ENCODE assay signal across 16 cellular contexts in the genomic region with DNA sequence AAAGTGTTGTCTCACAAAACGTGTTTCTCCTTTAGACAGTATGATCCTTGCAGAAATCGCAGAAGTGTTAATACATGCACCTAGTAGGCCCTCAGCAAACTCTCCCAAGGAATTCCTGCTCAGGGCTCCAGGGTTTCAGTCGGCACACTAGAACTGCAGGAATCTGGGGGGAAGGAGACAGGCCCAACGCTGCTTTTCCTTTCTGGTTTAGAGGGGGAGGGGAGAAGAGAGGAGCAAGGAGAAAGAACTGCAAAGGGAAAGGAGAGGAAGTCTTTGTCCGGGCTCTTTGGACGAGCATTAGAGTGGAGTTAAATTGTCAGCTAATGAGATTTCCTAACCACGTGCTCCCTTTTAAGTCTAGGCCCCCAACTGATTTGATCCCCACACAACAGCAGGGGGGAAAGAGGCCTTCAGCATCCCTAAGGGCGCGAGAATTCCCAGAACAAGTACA.
DNase-seq lines count a peak whose midpoint lies in the region; TF ChIP-seq lines count a peak whose summit lies in the region.
"Had no signal": no experiment of that assay in that cellular context is flagged by ENCODE, and none has a peak within 500 bp of the region (broad histone marks: within the 10 kb centered on the region; RNA-seq: fewer than 3 reads in every experiment).

No MANE protein-coding gene starts in this region.

- WGBS in mesenchymal stem cell: 13% methylated on average over 7 of the region's 9 CpGs

- no peak overlapping the region for H3K4me2 ChIP-seq in mesenchymal stem cell (ENCODE audit: low read length, poor library complexity, severe bottlenecking)

- no peak overlapping the region for H2BK120ac ChIP-seq in mesenchymal stem cell (ENCODE audit: low read depth, low read length)

- DNase-seq in A673 (ENCODE audit: low spot score) (peak; percentile 78), mesenchymal stem cell (no peak), NCI-H2196 (lab: John Stamatoyannopoulos, UW; ENCODE audit: unreplicated experiment) (no peak), NCI-H1694 treated with DMSO at 0.1 percent for 48 hours (lab: John Stamatoyannopoulos, UW) (no peak), amniotic stem cell (lab: John Stamatoyannopoulos, UW) (no peak)
- no peak for DNase-seq in stimulated activated CD4-positive, alpha-beta T cell treated with anti-CD3 and anti-CD28 coated beads, Interleukin-2, amount 100 ng/mL, for 24 hours
- DNase-seq: activated CD4-positive, alpha-beta T cell treated with anti-CD3 and anti-CD28 coated beads for 48 hours; activated T-cell treated with anti-CD3 and anti-CD28 coated beads for 4 hours; erythroblast; head of caudate nucleus; left ventricle myocardium inferior; naive B cell had no signal

- no peak overlapping the region for H3K4ac ChIP-seq in mesenchymal stem cell (ENCODE audit: low read depth in 1 of 2, low read length in 2 of 2)

- no peak overlapping the region for H2AK5ac ChIP-seq in mesenchymal stem cell (ENCODE audit: low read length, severe bottlenecking)

- H2BK15ac ChIP-seq in mesenchymal stem cell (ENCODE audit: low read depth, poor library complexity, severe bottlenecking): no peak overlapping the region

- no peak overlapping the region for H4K91ac ChIP-seq in mesenchymal stem cell (ENCODE audit: low read length)

- peaks cover 11% of the 10 kb centered on the region for H3K79me1 ChIP-seq in mesenchymal stem cell (replicated peaks; ENCODE audit: low read length, poor library complexity, severe bottlenecking)

- BruUV-seq in A673 (replicated peaks; lab: Mats Ljungman, UMichigan): no TSS peak

- peak overlapping the region; percentile 13 for H3K4me3 ChIP-seq in A673 (ENCODE audit: low read depth, low read length, poor library complexity, severe bottlenecking)
- H3K4me3 ChIP-seq in HUES48 (ENCODE audit: low read depth, low read length): peak overlapping the region; percentile 25
- no peak overlapping the region for H3K4me3 ChIP-seq in mesenchymal stem cell (ENCODE audit: insufficient read depth in 1 of 2, low read depth in 1 of 2, low read length in 2 of 2)
- H3K4me3 ChIP-seq: left ventricle myocardium inferior, SJSA1, thoracic aorta had no signal

- CTCF ChIA-PET in A673 (lab: Charles Lee): interaction anchor here (0.5 kb wide), 1 partner anchor 138 kb away, joined by 3 read pairs; no protein-coding TSS in a partner anchor

- peak overlapping the region; percentile 19 for H4K8ac ChIP-seq in mesenchymal stem cell (ENCODE audit: low read length)

- POLR2A ChIA-PET in A673 (lab: Charles Lee; ENCODE audit: low non-redundant PET): interaction anchor here (0.5 kb wide), 1 partner anchor 748 kb away, joined by 8 read pairs; no protein-coding TSS in a partner anchor

- peak overlapping the region; percentile 78 to 89 (median 81) for H3K4me3 Mint-ChIP-seq in brain

- no peak overlapping the region for H2AFZ ChIP-seq in mesenchymal stem cell (ENCODE audit: low read depth, low read length)

- H3K18ac ChIP-seq in mesenchymal stem cell (ENCODE audit: low read depth in 1 of 2, low read length in 2 of 2): no peak overlapping the region

- H3K27ac ChIP-seq in A673 (ENCODE audit: low read depth, low read length, poor library complexity, severe bottlenecking): peak overlapping the region; percentile 63
- H3K27ac ChIP-seq in HUES48 (ENCODE audit: low read depth, low read length): peak overlapping the region; percentile 96
- H3K27ac ChIP-seq in mesenchymal stem cell (ENCODE audit: low read length, poor library complexity, severe bottlenecking): no peak overlapping the region
- H3K27ac ChIP-seq: left ventricle myocardium inferior, SJSA1, thoracic aorta had no signal

- H3K4me1 ChIP-seq in A673 (ENCODE audit: insufficient read depth, low read length, poor library complexity, severe bottlenecking): peaks cover 33% of the 10 kb centered on the region
- peaks cover 52% of the 10 kb centered on the region for H3K4me1 ChIP-seq in HUES48 (ENCODE audit: control insufficient read depth, insufficient read depth, low read length)
- H3K4me1 ChIP-seq in mesenchymal stem cell (ENCODE audit: control insufficient read depth, insufficient read depth, low read depth, low read length): peaks cover 17% of the 10 kb centered on the region

- H3K36me3 ChIP-seq in A673 (ENCODE audit: insufficient read depth, low read length, poor library complexity, severe bottlenecking) (no peaks in the 10 kb centered on the region), HUES48 (ENCODE audit: control insufficient read depth, insufficient read depth, low read length) (no peaks in the 10 kb centered on the region), mesenchymal stem cell (ENCODE audit: control insufficient read depth in 1 of 2, insufficient read depth in 2 of 2, low read depth in 1 of 2, low read length in 2 of 2) (no peaks in the 10 kb centered on the region)
- H3K36me3 ChIP-seq: left ventricle myocardium inferior, SJSA1, thoracic aorta had no signal

- H3K4me1 Mint-ChIP-seq in brain: peaks cover 62% of the 10 kb centered on the region

- H3K27me3 Mint-ChIP-seq in brain: peaks cover 46% of the 10 kb centered on the region

- peaks cover 6% of the 10 kb centered on the region for H3K36me3 Mint-ChIP-seq in brain
- H3K36me3 Mint-ChIP-seq: naive B cell had no signal

- peak overlapping the region in 4 of 5 experiments; percentile 44 to 95 (median 66) for H3K27ac Mint-ChIP-seq in brain

- H3K9ac ChIP-seq in HUES48 (ENCODE audit: low read depth, low read length) (peak overlapping the region; percentile 23; the same call in 1 of the 2 replicates), mesenchymal stem cell (ENCODE audit: low read length) (no peak overlapping the region)

- intact Hi-C loops in A673 (cut with micrococcal nuclease; ENCODE audit: unreplicated experiment): no loop called here

- no peak overlapping the region for H3K23ac ChIP-seq in mesenchymal stem cell (ENCODE audit: low read length in 2 of 2)

- H2BK12ac ChIP-seq in mesenchymal stem cell (ENCODE audit: low read length in 2 of 2): no peak overlapping the region

- peaks cover 23% of the 10 kb centered on the region for H3K27me3 ChIP-seq in A673 (replicated peaks; ENCODE audit: insufficient read depth, low read depth, low read length, poor library complexity)
- peaks cover 39% of the 10 kb centered on the region for H3K27me3 ChIP-seq in HUES48 (ENCODE audit: control insufficient read depth, insufficient read depth, low read length)
- H3K27me3 ChIP-seq in mesenchymal stem cell (ENCODE audit: control insufficient read depth in 1 of 2, insufficient read depth in 1 of 2, low read length in 2 of 2): peaks cover 0 to 56% of the 10 kb centered on the region in 2 experiments

- no peak overlapping the region for H2BK5ac ChIP-seq in mesenchymal stem cell (ENCODE audit: low read depth, low read length, poor library complexity, severe bottlenecking)

- TF ChIP-seq CTCF in A673 (conservative IDR thresholded peaks at IDR 0.05; ENCODE audit: low read depth, low read length) (no peak), brain (conservative IDR thresholded peaks at IDR 0.05) (no peak)

- no peak overlapping the region for H3K14ac ChIP-seq in mesenchymal stem cell (ENCODE audit: low read length in 2 of 2)

- H3K9me3 Mint-ChIP-seq in brain: no peaks in the 10 kb centered on the region
- H3K9me3 Mint-ChIP-seq: naive B cell had no signal

- H3K9me3 ChIP-seq in A673 (ENCODE audit: low read depth, low read length, poor library complexity, severe bottlenecking): no peaks in the 10 kb centered on the region
- no peaks in the 10 kb centered on the region for H3K9me3 ChIP-seq in HUES48 (ENCODE audit: control insufficient read depth, insufficient read depth, low read length)
- H3K9me3 ChIP-seq in mesenchymal stem cell (ENCODE audit: control insufficient read depth, low read length): no peaks in the 10 kb centered on the region
- H3K9me3 ChIP-seq: left ventricle myocardium inferior, SJSA1, thoracic aorta had no signal

Comparison
In these comparisons a context has a peak if more than half of its experiments do, and no peak if none do; other contexts are left out.
1. H3K4me3 ChIP-seq: peak in A673 (single experiment) and HUES48 (single experiment); none in mesenchymal stem cell (0 of 2).